ENCODE assay signal across 1 cellular context in the genomic region with DNA sequence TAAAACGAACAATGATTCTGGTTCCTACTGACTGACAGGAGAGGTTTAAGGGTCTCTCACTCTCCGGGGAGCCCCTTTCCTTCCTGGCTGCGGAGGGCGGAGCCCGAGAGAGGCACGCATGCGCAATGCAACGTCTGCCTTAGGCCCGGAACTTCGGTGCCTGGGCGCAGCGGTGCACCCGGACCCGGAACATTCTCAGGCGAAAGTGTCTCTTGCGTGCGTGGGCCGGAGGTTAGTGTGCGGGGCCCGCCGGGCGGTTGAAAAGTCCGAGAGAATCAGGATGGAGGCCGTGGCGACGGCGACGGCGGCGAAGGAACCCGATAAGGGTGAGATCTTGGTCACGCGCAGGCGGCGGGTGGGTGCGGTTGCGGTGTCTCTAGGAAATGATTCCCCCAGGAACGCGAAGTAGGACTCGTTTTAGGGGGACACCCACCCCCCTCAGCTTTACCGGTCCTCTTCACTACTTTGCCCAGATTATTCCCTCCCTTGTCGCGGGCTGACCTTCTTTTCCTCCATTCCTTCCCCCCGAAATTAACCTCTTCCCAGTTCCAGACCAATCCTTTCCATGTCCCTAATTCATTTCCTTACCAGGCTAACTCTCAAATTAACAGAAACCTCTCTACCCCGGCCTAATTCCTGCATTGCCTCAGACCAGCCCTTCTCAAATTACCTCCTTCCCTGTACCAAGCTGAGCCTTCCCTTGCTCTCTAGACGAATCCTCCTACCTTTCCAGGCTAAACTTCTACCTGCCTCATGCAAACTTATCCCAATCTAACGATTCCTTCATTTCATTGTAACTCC.
A peak's percentile ranks its signal among the peaks of the same experiment; 100 is the strongest.
TF ChIP-seq lines count a peak whose summit lies in the region.

A gene (plus strand): TSS at position 142 of the 801 bp plus-strand sequence. CDS start 139 bp downstream, at position 281.

TF ChIP-seq in HepG2, 621 proteins besides CTCF, POLR2A, EP300 and RAD21 (continued from another document and continues in another):
- TF ChIP-seq, protein P1, sequence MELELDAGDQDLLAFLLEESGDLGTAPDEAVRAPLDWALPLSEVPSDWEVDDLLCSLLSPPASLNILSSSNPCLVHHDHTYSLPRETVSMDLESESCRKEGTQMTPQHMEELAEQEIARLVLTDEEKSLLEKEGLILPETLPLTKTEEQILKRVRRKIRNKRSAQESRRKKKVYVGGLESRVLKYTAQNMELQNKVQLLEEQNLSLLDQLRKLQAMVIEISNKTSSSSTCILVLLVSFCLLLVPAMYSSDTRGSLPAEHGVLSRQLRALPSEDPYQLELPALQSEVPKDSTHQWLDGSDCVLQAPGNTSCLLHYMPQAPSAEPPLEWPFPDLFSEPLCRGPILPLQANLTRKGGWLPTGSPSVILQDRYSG (CRISPR knock-in tag; IDR thresholded peaks at IDR 0.05): no peak
- TF ChIP-seq HOXA9 (CRISPR knock-in tag; IDR thresholded peaks at IDR 0.05; ENCODE audit: borderline replicate concordance): no peak
- no peak for TF ChIP-seq PPARG (CRISPR knock-in tag; conservative IDR thresholded peaks at IDR 0.05)
- TF ChIP-seq KLF9 (CRISPR knock-in tag; IDR thresholded peaks at IDR 0.05; ENCODE audit: low read depth): peak; percentile 88
- peak; percentile 84 for TF ChIP-seq ARNT2 (CRISPR knock-in tag; IDR thresholded peaks at IDR 0.05; ENCODE audit: low read depth)
- TF ChIP-seq, protein P2, sequence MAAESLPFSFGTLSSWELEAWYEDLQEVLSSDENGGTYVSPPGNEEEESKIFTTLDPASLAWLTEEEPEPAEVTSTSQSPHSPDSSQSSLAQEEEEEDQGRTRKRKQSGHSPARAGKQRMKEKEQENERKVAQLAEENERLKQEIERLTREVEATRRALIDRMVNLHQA (CRISPR knock-in tag; IDR thresholded peaks at IDR 0.05): no peak
- TF ChIP-seq, protein P3, sequence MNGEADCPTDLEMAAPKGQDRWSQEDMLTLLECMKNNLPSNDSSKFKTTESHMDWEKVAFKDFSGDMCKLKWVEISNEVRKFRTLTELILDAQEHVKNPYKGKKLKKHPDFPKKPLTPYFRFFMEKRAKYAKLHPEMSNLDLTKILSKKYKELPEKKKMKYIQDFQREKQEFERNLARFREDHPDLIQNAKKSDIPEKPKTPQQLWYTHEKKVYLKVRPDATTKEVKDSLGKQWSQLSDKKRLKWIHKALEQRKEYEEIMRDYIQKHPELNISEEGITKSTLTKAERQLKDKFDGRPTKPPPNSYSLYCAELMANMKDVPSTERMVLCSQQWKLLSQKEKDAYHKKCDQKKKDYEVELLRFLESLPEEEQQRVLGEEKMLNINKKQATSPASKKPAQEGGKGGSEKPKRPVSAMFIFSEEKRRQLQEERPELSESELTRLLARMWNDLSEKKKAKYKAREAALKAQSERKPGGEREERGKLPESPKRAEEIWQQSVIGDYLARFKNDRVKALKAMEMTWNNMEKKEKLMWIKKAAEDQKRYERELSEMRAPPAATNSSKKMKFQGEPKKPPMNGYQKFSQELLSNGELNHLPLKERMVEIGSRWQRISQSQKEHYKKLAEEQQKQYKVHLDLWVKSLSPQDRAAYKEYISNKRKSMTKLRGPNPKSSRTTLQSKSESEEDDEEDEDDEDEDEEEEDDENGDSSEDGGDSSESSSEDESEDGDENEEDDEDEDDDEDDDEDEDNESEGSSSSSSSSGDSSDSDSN (CRISPR knock-in tag; IDR thresholded peaks at IDR 0.05): peak; percentile 89
- TF ChIP-seq, protein P4, sequence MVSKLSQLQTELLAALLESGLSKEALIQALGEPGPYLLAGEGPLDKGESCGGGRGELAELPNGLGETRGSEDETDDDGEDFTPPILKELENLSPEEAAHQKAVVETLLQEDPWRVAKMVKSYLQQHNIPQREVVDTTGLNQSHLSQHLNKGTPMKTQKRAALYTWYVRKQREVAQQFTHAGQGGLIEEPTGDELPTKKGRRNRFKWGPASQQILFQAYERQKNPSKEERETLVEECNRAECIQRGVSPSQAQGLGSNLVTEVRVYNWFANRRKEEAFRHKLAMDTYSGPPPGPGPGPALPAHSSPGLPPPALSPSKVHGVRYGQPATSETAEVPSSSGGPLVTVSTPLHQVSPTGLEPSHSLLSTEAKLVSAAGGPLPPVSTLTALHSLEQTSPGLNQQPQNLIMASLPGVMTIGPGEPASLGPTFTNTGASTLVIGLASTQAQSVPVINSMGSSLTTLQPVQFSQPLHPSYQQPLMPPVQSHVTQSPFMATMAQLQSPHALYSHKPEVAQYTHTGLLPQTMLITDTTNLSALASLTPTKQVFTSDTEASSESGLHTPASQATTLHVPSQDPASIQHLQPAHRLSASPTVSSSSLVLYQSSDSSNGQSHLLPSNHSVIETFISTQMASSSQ (IDR thresholded peaks at IDR 0.05; ENCODE audit: low read depth): no peak
- TF ChIP-seq, protein P4 (CRISPR knock-in tag; IDR thresholded peaks at IDR 0.05; ENCODE audit: borderline replicate concordance): peak; percentile 60; the same call in 1 of the 2 replicates
- peak; percentile 81; the same call in 1 of the 2 replicates for TF ChIP-seq ZNF552 (CRISPR knock-in tag; IDR thresholded peaks at IDR 0.05; ENCODE audit: borderline replicate concordance)
- TF ChIP-seq ETV5 (CRISPR knock-in tag; IDR thresholded peaks at IDR 0.05; ENCODE audit: borderline replicate concordance): peak; percentile 71
- TF ChIP-seq NFYB (CRISPR knock-in tag; IDR thresholded peaks at IDR 0.05): peak; percentile 16; the same call in 1 of the 2 replicates
- TF ChIP-seq, protein P5, sequence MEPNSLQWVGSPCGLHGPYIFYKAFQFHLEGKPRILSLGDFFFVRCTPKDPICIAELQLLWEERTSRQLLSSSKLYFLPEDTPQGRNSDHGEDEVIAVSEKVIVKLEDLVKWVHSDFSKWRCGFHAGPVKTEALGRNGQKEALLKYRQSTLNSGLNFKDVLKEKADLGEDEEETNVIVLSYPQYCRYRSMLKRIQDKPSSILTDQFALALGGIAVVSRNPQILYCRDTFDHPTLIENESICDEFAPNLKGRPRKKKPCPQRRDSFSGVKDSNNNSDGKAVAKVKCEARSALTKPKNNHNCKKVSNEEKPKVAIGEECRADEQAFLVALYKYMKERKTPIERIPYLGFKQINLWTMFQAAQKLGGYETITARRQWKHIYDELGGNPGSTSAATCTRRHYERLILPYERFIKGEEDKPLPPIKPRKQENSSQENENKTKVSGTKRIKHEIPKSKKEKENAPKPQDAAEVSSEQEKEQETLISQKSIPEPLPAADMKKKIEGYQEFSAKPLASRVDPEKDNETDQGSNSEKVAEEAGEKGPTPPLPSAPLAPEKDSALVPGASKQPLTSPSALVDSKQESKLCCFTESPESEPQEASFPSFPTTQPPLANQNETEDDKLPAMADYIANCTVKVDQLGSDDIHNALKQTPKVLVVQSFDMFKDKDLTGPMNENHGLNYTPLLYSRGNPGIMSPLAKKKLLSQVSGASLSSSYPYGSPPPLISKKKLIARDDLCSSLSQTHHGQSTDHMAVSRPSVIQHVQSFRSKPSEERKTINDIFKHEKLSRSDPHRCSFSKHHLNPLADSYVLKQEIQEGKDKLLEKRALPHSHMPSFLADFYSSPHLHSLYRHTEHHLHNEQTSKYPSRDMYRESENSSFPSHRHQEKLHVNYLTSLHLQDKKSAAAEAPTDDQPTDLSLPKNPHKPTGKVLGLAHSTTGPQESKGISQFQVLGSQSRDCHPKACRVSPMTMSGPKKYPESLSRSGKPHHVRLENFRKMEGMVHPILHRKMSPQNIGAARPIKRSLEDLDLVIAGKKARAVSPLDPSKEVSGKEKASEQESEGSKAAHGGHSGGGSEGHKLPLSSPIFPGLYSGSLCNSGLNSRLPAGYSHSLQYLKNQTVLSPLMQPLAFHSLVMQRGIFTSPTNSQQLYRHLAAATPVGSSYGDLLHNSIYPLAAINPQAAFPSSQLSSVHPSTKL (CRISPR knock-in tag; IDR thresholded peaks at IDR 0.05): peak; percentile 67; the same call in 1 of the 2 replicates
- no peak for TF ChIP-seq SYNCRIP (IDR thresholded peaks at IDR 0.05; ENCODE audit: insufficient read depth, low read depth, low read length)
- no peak for TF ChIP-seq FOXO1 (CRISPR knock-in tag; IDR thresholded peaks at IDR 0.05)
- no peak for TF ChIP-seq RBAK (CRISPR knock-in tag; IDR thresholded peaks at IDR 0.05)
- peak; percentile 78 for TF ChIP-seq SALL1 (CRISPR knock-in tag; IDR thresholded peaks at IDR 0.05)
- peak; percentile 66; the same call in 1 of the 2 replicates for TF ChIP-seq CREM (IDR thresholded peaks at IDR 0.05)
- TF ChIP-seq CREM (CRISPR knock-in tag; IDR thresholded peaks at IDR 0.05): no peak
- peak; percentile 50; the same call in 1 of the 2 replicates for TF ChIP-seq BCL6 (CRISPR knock-in tag; IDR thresholded peaks at IDR 0.05)
- TF ChIP-seq, protein P6, sequence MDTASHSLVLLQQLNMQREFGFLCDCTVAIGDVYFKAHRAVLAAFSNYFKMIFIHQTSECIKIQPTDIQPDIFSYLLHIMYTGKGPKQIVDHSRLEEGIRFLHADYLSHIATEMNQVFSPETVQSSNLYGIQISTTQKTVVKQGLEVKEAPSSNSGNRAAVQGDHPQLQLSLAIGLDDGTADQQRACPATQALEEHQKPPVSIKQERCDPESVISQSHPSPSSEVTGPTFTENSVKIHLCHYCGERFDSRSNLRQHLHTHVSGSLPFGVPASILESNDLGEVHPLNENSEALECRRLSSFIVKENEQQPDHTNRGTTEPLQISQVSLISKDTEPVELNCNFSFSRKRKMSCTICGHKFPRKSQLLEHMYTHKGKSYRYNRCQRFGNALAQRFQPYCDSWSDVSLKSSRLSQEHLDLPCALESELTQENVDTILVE (CRISPR knock-in tag; IDR thresholded peaks at IDR 0.05): no peak; the same call in 1 of the 2 replicates
- no peak for TF ChIP-seq KLF13 (CRISPR knock-in tag; IDR thresholded peaks at IDR 0.05)
- 0 out of 2 replicates have a peak, but pooled peaks have one; percentile 31 for TF ChIP-seq ZNF451 (CRISPR knock-in tag; IDR thresholded peaks at IDR 0.05)
- no peak for TF ChIP-seq ZNF644 (CRISPR knock-in tag; IDR thresholded peaks at IDR 0.05; ENCODE audit: low read depth)
- peak; percentile 56 for TF ChIP-seq SRSF1 (optimal IDR thresholded peaks at IDR 0.05; ENCODE audit: low read depth, low read length)
- TF ChIP-seq, protein P7, sequence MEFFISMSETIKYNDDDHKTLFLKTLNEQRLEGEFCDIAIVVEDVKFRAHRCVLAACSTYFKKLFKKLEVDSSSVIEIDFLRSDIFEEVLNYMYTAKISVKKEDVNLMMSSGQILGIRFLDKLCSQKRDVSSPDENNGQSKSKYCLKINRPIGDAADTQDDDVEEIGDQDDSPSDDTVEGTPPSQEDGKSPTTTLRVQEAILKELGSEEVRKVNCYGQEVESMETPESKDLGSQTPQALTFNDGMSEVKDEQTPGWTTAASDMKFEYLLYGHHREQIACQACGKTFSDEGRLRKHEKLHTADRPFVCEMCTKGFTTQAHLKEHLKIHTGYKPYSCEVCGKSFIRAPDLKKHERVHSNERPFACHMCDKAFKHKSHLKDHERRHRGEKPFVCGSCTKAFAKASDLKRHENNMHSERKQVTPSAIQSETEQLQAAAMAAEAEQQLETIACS (CRISPR knock-in tag; IDR thresholded peaks at IDR 0.05): 0 out of 2 replicates have a peak, but pooled peaks have one; percentile 23
- TF ChIP-seq, protein P8, sequence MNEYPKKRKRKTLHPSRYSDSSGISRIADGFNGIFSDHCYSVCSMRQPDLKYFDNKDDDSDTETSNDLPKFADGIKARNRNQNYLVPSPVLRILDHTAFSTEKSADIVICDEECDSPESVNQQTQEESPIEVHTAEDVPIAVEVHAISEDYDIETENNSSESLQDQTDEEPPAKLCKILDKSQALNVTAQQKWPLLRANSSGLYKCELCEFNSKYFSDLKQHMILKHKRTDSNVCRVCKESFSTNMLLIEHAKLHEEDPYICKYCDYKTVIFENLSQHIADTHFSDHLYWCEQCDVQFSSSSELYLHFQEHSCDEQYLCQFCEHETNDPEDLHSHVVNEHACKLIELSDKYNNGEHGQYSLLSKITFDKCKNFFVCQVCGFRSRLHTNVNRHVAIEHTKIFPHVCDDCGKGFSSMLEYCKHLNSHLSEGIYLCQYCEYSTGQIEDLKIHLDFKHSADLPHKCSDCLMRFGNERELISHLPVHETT (CRISPR knock-in tag; conservative IDR thresholded peaks at IDR 0.05): 0 out of 2 replicates have a peak, but pooled peaks have one; percentile 36
- peak; percentile 51; the same call in 1 of the 2 replicates for TF ChIP-seq ZNF337 (CRISPR knock-in tag; IDR thresholded peaks at IDR 0.05; ENCODE audit: borderline replicate concordance, low read depth)
- peak; percentile 44 for TF ChIP-seq ZNF263 (CRISPR knock-in tag; IDR thresholded peaks at IDR 0.05)
- TF ChIP-seq, protein P9, sequence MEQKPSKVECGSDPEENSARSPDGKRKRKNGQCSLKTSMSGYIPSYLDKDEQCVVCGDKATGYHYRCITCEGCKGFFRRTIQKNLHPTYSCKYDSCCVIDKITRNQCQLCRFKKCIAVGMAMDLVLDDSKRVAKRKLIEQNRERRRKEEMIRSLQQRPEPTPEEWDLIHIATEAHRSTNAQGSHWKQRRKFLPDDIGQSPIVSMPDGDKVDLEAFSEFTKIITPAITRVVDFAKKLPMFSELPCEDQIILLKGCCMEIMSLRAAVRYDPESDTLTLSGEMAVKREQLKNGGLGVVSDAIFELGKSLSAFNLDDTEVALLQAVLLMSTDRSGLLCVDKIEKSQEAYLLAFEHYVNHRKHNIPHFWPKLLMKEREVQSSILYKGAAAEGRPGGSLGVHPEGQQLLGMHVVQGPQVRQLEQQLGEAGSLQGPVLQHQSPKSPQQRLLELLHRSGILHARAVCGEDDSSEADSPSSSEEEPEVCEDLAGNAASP (CRISPR knock-in tag; IDR thresholded peaks at IDR 0.05; ENCODE audit: borderline replicate concordance): peak; percentile 48; the same call in 1 of the 2 replicates
- TF ChIP-seq ZNF709 (CRISPR knock-in tag; IDR thresholded peaks at IDR 0.05): peak; percentile 81
- TF ChIP-seq REPIN1 (CRISPR knock-in tag; IDR thresholded peaks at IDR 0.05; ENCODE audit: borderline replicate concordance, low read depth): peak; percentile 59; the same call in 1 of the 2 replicates
- TF ChIP-seq, protein P10, sequence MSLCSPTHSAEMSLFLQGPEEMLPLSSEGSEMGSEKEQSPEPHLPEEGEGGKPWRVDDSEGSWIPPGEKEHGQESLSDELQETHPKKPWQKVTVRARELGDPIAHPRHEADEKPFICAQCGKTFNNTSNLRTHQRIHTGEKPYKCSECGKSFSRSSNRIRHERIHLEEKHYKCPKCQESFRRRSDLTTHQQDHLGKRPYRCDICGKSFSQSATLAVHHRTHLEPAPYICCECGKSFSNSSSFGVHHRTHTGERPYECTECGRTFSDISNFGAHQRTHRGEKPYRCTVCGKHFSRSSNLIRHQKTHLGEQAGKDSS (CRISPR knock-in tag; IDR thresholded peaks at IDR 0.05; ENCODE audit: borderline replicate concordance, low read depth): peak; percentile 64; the same call in 1 of the 2 replicates
- peak; percentile 92; the same call in 1 of the 2 replicates for TF ChIP-seq BRCA1 (CRISPR knock-in tag; IDR thresholded peaks at IDR 0.05)
- TF ChIP-seq LCORL (IDR thresholded peaks at IDR 0.05): no peak; the same call in 1 of the 2 replicates
- TF ChIP-seq LCORL (CRISPR knock-in tag; IDR thresholded peaks at IDR 0.05): peak; percentile 65
- peak; percentile 90 for TF ChIP-seq SALL2 (CRISPR knock-in tag; IDR thresholded peaks at IDR 0.05)
- TF ChIP-seq ZNF788 (CRISPR knock-in tag; IDR thresholded peaks at IDR 0.05; ENCODE audit: borderline replicate concordance): peak; percentile 89; the same call in 1 of the 2 replicates
